ENCODE assay signal across 10 cellular contexts in the genomic region with DNA sequence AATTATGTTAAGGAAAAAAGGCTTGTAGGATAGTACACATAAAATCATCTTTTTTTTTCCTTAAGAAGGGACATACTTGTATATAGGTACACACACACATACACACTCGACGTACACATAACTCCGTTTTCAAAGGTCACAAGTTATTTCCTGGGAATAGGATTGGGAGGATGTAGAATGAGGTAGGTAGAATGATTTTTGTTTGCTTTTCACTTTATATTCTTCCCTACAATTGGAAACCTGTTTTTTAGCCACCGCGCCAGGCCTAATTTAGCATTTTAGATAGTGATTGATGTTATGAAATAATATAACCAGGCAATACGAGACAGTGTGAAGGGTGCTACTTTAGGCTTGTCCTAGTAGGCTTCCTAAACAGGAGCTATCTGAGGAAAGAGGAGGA. TPM values are rescaled to one million over a fixed set of nuclear protein-coding genes. Genes with fewer than 3 reads are reported as not detected.
A peak's percentile ranks its signal among the peaks of the same experiment; 100 is the strongest.
DNase-seq lines count a peak whose midpoint lies in the region; ATAC-seq, FAIRE-seq and TF ChIP-seq lines count a peak whose summit lies in the region.
"Had no signal": no experiment of that assay in that cellular context is flagged by ENCODE, and none has a peak within 500 bp of the region (broad histone marks: within the 10 kb centered on the region; RNA-seq: fewer than 3 reads in every experiment).

No MANE protein-coding gene starts in this region.

- H3K27me3 ChIP-seq in DND-41 (ENCODE audit: insufficient read depth, low read length, poor library complexity): no peaks in the 10 kb centered on the region
- H3K27me3 ChIP-seq in esophagus muscularis mucosa: no peaks in the 10 kb centered on the region
- no peaks in the 10 kb centered on the region for H3K27me3 ChIP-seq in rectal smooth muscle tissue (ENCODE audit: control insufficient read depth, insufficient read depth, low read length)
- H3K27me3 ChIP-seq in pancreas: no peaks in the 10 kb centered on the region

- no peak for TF ChIP-seq EP300 in esophagus muscularis mucosa (IDR thresholded peaks at IDR 0.05)

- H3K27ac ChIP-seq in DND-41 (ENCODE audit: low read length): no peak overlapping the region
- peak overlapping the region; percentile 83 to 95 (median 88) for H3K27ac ChIP-seq in esophagus muscularis mucosa (replicated peaks in 1 of 4)
- peak overlapping the region; percentile 85 for H3K27ac ChIP-seq in rectal smooth muscle tissue (ENCODE audit: low read depth, low read length)
- H3K27ac ChIP-seq in pancreas: no peak overlapping the region

- H3K79me2 ChIP-seq in DND-41 (ENCODE audit: insufficient read depth, low read length): peaks cover 41% of the 10 kb centered on the region

- peaks cover 17% of the 10 kb centered on the region for H4K20me1 ChIP-seq in DND-41 (ENCODE audit: insufficient read depth, low read length)

- peaks cover 28% of the 10 kb centered on the region for H3K4me1 ChIP-seq in DND-41 (ENCODE audit: insufficient read depth, low read length)
- H3K4me1 ChIP-seq in esophagus muscularis mucosa: peaks cover 30 to 33% (median 31%) of the 10 kb centered on the region in 4 donors
- peaks cover 7% of the 10 kb centered on the region for H3K4me1 ChIP-seq in rectal smooth muscle tissue (ENCODE audit: control insufficient read depth, insufficient read depth, low read length)
- H3K4me1 ChIP-seq in pancreas: peaks cover 8 to 12% (median 9%) of the 10 kb centered on the region in 3 donors

- no peak for ATAC-seq in DND-41 (ENCODE audit: insufficient read depth, low read depth)
- ATAC-seq in pancreas: no peak
- ATAC-seq: HepG2 had no signal

- H3K4me3 ChIP-seq in DND-41 (ENCODE audit: low read depth in 1 of 2, low read length in 2 of 2): no peak overlapping the region
- peak overlapping the region in 3 of 4 donors; percentile 62 to 100 (median 96) for H3K4me3 ChIP-seq in esophagus muscularis mucosa
- H3K4me3 ChIP-seq in rectal smooth muscle tissue (ENCODE audit: low read length): no peak overlapping the region
- no peak overlapping the region for H3K4me3 ChIP-seq in pancreas
- H3K4me3 ChIP-seq: HAP-1 had no signal

- H3K36me3 ChIP-seq in DND-41 (ENCODE audit: insufficient read depth, low read length) (peaks cover 19% of the 10 kb centered on the region), esophagus muscularis mucosa (peaks cover 0 to 9% (median 0%) of the 10 kb centered on the region in 4 donors), rectal smooth muscle tissue (ENCODE audit: control insufficient read depth, insufficient read depth, low read length) (no peaks in the 10 kb centered on the region), pancreas (no peaks in the 10 kb centered on the region)

- H3K9me3 ChIP-seq in DND-41 (ENCODE audit: insufficient read depth, low read length, severe bottlenecking) (no peaks in the 10 kb centered on the region), esophagus muscularis mucosa (no peaks in the 10 kb centered on the region), pancreas (no peaks in the 10 kb centered on the region)
- H3K9me3 ChIP-seq: HAP-1 had no signal

- intact Hi-C loops in esophagus muscularis mucosa (cut with DNase I): loop anchor here (5.0 kb wide), 2 partner anchors 42 to 127 kb away; a partner anchor contains a TSS
- intact Hi-C loops in pancreas (cut with DNase I): no loop called here

- DNase-seq in DND-41 (no peak), OCI-M1 (lab: John Stamatoyannopoulos, UW) (peak; percentile 17), esophagus muscularis mucosa (ENCODE audit: extremely low spot score) (no peak), pancreas (no peak), AG08396 (ENCODE audit: low spot score) (no peak), NCI-H2196 (lab: John Stamatoyannopoulos, UW; ENCODE audit: unreplicated experiment) (no peak)
- DNase-seq in activated CD4-positive, alpha-beta T cell treated with anti-CD3 and anti-CD28 coated beads, Interleukin-2, amount 50 U/mL, for 4 hours: no peak

- no peak for FAIRE-seq in pancreas (lab: Jason Lieb, UNC)
- FAIRE-seq: HepG2 had no signal

- no peak for TF ChIP-seq POLR2A in esophagus muscularis mucosa (IDR thresholded peaks at IDR 0.05; ENCODE audit: low read depth)

- no peak for TF ChIP-seq CTCF in DND-41 (IDR thresholded peaks at IDR 0.05; ENCODE audit: borderline replicate concordance, extremely low read depth, low read length, poor library complexity, severe bottlenecking)
- TF ChIP-seq CTCF in esophagus muscularis mucosa (IDR thresholded peaks at IDR 0.05): no peak
- TF ChIP-seq CTCF in pancreas (IDR thresholded peaks at IDR 0.05): no peak

- H2AFZ ChIP-seq in DND-41 (ENCODE audit: low read depth, low read length): peak overlapping the region; percentile 53

- no peak overlapping the region for H3K9ac ChIP-seq in DND-41 (ENCODE audit: low read depth, low read length)
- no peak overlapping the region for H3K9ac ChIP-seq in rectal smooth muscle tissue (ENCODE audit: low read length)

- no peak overlapping the region for H3K4me2 ChIP-seq in DND-41 (ENCODE audit: insufficient read depth, low read length)

- WGBS in esophagus muscularis mucosa: 91% methylated on average over 6 of the region's 6 CpGs
- 86 to 93% methylated on average over 6 of the region's 6 CpGs for WGBS in pancreas, 2 donors

RNA-seq across cellular contexts. Expression of a gene that starts 1.8 kb away (rescaled TPM):
- total RNA-seq in esophagus muscularis mucosa: 10 to 100 TPM; 51.7 to 65.2 (median 57.1) TPM
- 10 to 100 TPM; 17.1 to 35.5 (median 23.6) TPM for total RNA-seq in pancreas
- polyA plus RNA-seq in pancreas: 10 to 100 TPM in 1 of 2 donors, 1 to 10 TPM in 1; 6.0 to 10.9 TPM

Comparison
In these comparisons a context has a peak if more than half of its experiments do, and no peak if none do; other contexts are left out.
1. H3K27ac ChIP-seq: peak in esophagus muscularis mucosa (4 of 4) and rectal smooth muscle tissue (single experiment); none in DND-41 (single experiment) and pancreas (0 of 4).
2. H3K4me3 ChIP-seq: peak in esophagus muscularis mucosa (3 of 4); none in DND-41 (0 of 2), rectal smooth muscle tissue (single experiment) and pancreas (0 of 4).